In the genomic region with DNA sequence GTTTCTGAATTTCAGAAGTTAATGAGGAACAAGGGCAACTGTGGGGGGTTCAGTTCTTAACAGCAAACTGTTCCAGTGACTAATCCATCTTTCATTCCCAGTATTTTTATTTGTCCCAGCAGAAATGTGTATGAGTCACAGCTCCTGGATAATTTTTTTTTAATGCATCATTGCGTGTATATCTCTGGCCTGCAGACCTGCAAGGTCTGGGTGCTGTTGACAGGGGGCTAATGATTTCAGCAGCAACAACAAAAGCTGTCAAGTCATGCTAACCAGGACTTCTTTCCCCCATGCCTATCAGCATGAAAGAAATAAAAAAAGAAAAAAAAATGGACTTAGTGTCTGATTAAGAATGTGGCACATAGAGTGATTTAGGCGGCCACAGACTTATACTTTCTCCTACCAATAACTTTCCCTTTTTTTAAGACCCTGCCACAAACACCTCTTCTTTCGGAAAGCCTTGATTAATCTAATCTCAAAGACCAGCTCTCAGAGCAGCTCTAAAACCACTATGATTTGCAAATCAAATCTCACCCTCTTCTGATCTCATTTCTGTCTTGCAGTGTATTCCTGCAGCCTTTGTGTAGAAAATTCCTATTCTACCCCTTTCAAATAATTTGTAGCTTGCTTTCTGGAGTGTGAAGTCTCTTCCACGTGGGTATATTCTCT, we compare ENCODE assay signal across 11 cellular contexts. TPM values are rescaled to one million over a fixed set of nuclear protein-coding genes. Genes with fewer than 3 reads are reported as not detected.
DNase-seq lines count a peak whose midpoint lies in the region; ATAC-seq, FAIRE-seq and TF ChIP-seq lines count a peak whose summit lies in the region.
"Had no signal": no experiment of that assay in that cellular context is flagged by ENCODE, and none has a peak within 500 bp of the region (broad histone marks: within the 10 kb centered on the region; RNA-seq: fewer than 3 reads in every experiment).

No MANE protein-coding gene starts in this region.

- peak overlapping the region; percentile 73 for H3K27ac ChIP-seq in endothelial cell of umbilical vein (ENCODE audit: insufficient read depth, low read depth, low read length)

- H3K4me3 ChIP-seq in endothelial cell of umbilical vein (replicated peaks in 1 of 3; ENCODE audit: insufficient read depth in 1 of 3, low read depth in 1 of 3, low read length in 3 of 3) (no peak overlapping the region), skeletal muscle satellite cell (ENCODE audit: low read length) (peak overlapping the region; percentile 38)
- H3K4me3 ChIP-seq: HAP-1 had no signal

- dilution Hi-C loops in endothelial cell of umbilical vein (cut with MboI; ENCODE audit: extremely low pct_ligation_motif_present, low sequenced_read_pairs) = no loop called here

- TF ChIP-seq CTCF in endothelial cell of umbilical vein (IDR thresholded peaks at IDR 0.05; ENCODE audit: extremely low read depth in 1 of 2, insufficient read depth in 1 of 2, low read depth in 1 of 2, low read length in 2 of 2) (no peak), omental fat pad (IDR thresholded peaks at IDR 0.05) (no peak)

- FAIRE-seq in H54 (lab: Jason Lieb, UNC) = no peak
- peak; percentile 91 for FAIRE-seq in RCC 7860 (lab: Jason Lieb, UNC)
- FAIRE-seq in endothelial cell of umbilical vein (lab: Jason Lieb, UNC) = peak; percentile 50

- intact Hi-C loops in endothelial cell of umbilical vein (cut with micrococcal nuclease) = loop anchor here (1.0 kb wide), 1 partner anchor 14 kb away; no protein-coding TSS in a partner anchor
- intact Hi-C loops in left ventricle myocardium superior (cut with micrococcal nuclease) = no loop called here

- peak overlapping the region; percentile 51 for H3K4me2 ChIP-seq in endothelial cell of umbilical vein (ENCODE audit: insufficient read depth, low read length)
- peak overlapping the region; percentile 61 for H3K4me2 ChIP-seq in skeletal muscle satellite cell (ENCODE audit: low read length)

- TF ChIP-seq POLR2A in H54 (IDR thresholded peaks at IDR 0.05; ENCODE audit: low read depth, low read length) (no peak), endothelial cell of umbilical vein (IDR thresholded peaks at IDR 0.05; ENCODE audit: low read depth, low read length) (no peak)

- POLR2A ChIA-PET in endothelial cell of umbilical vein (lab: Charles Lee) = interaction anchor here (0.7 kb wide), 1 partner anchor 55 kb away, joined by 4 read pairs; no protein-coding TSS in a partner anchor

- H3K4me1 ChIP-seq in endothelial cell of umbilical vein (ENCODE audit: control insufficient read depth, extremely low read depth, insufficient read depth, low read length) = peaks cover 46% of the 10 kb centered on the region
- H3K4me1 ChIP-seq in skeletal muscle satellite cell (ENCODE audit: control insufficient read depth, insufficient read depth, low read length) = peaks cover 38% of the 10 kb centered on the region

- H3K36me3 ChIP-seq in endothelial cell of umbilical vein (ENCODE audit: control insufficient read depth in 2 of 2, extremely low read depth in 1 of 2, insufficient read depth in 2 of 2, low read length in 2 of 2) (no peaks in the 10 kb centered on the region), skeletal muscle satellite cell (ENCODE audit: insufficient read depth, low read length) (no peaks in the 10 kb centered on the region)
- H3K36me3 ChIP-seq: HAP-1 had no signal

- BruUV-seq in endothelial cell of umbilical vein (replicated peaks; lab: Mats Ljungman, UMichigan) = no TSS peak

- peak overlapping the region; percentile 21 for H2AFZ ChIP-seq in endothelial cell of umbilical vein (ENCODE audit: low read depth, low read length)

- DNase-seq in H54 (ENCODE audit: insufficient read length, low spot score) = peak; percentile 67
- DNase-seq in RCC 7860 (ENCODE audit: low spot score) = peak; percentile 88
- DNase-seq in endothelial cell of umbilical vein (ENCODE audit: low read depth, low spot score) = peak; percentile 89
- no peak for DNase-seq in left ventricle myocardium superior
- DNase-seq in COLO668 (lab: John Stamatoyannopoulos, UW; ENCODE audit: unreplicated experiment) = no peak
- no peak for DNase-seq in omental fat pad (ENCODE audit: low spot score)
- DNase-seq in DMS153 treated with DMSO at 0.1 percent for 48 hours (lab: John Stamatoyannopoulos, UW; ENCODE audit: unreplicated experiment) = no peak
- DNase-seq: central memory CD4-positive, alpha-beta T cell; stimulated activated naive CD4-positive, alpha-beta T cell had no signal

- H4K20me1 ChIP-seq in endothelial cell of umbilical vein (replicated peaks; ENCODE audit: control insufficient read depth, extremely low read depth, insufficient read depth, low read length) = no peaks in the 10 kb centered on the region

- CTCF ChIA-PET in endothelial cell of umbilical vein (lab: Charles Lee) = interaction anchor here (1.0 to 2.0 kb wide), 9 partner anchors 9 to 184 kb away, joined by 3 to 11 read pairs (median 5); partner anchors contain the start of gene PREX1

- H3K9ac ChIP-seq in endothelial cell of umbilical vein (replicated peaks; ENCODE audit: extremely low read depth, insufficient read depth, low read length) = peak overlapping the region; percentile 41
- no peak overlapping the region for H3K9ac ChIP-seq in skeletal muscle satellite cell (ENCODE audit: low read depth, low read length)

- no peaks in the 10 kb centered on the region for H3K9me1 ChIP-seq in endothelial cell of umbilical vein (replicated peaks; ENCODE audit: control insufficient read depth, extremely low read depth, insufficient read depth, low read length)

- ATAC-seq in left ventricle myocardium superior (no peak), omental fat pad (ENCODE audit: low FRiP score) (no peak)

- H3K27me3 ChIP-seq in endothelial cell of umbilical vein (ENCODE audit: control insufficient read depth in 2 of 2, insufficient read depth in 2 of 2, low read length in 2 of 2) = no peaks in the 10 kb centered on the region
- H3K27me3 ChIP-seq in skeletal muscle satellite cell (ENCODE audit: control insufficient read depth, insufficient read depth, low read length) = no peaks in the 10 kb centered on the region

- no peaks in the 10 kb centered on the region for H3K9me3 ChIP-seq in endothelial cell of umbilical vein (replicated peaks; ENCODE audit: control insufficient read depth, insufficient read depth, low read length)
- H3K9me3 ChIP-seq in skeletal muscle satellite cell (replicated peaks; ENCODE audit: low read length) = no peaks in the 10 kb centered on the region
- H3K9me3 ChIP-seq: HAP-1 had no signal

- no peaks in the 10 kb centered on the region for H3K79me2 ChIP-seq in endothelial cell of umbilical vein (ENCODE audit: control insufficient read depth, insufficient read depth, low read length)

TF ChIP-seq in endothelial cell of umbilical vein, 7 proteins besides CTCF, POLR2A, EP300 and RAD21:
- TF ChIP-seq FOS (IDR thresholded peaks at IDR 0.05; ENCODE audit: borderline replicate concordance, insufficient read depth, low read length) = peak; percentile 98
- TF ChIP-seq POLR2AphosphoS5 (IDR thresholded peaks at IDR 0.05; ENCODE audit: insufficient read depth, low read depth, low read length) = peak; percentile 38
- no peak for TF ChIP-seq EZH2 (IDR thresholded peaks at IDR 0.05; ENCODE audit: borderline replicate concordance, low read depth, low read length, severe bottlenecking)
- peak; percentile 58 for TF ChIP-seq GATA2 (IDR thresholded peaks at IDR 0.05; ENCODE audit: insufficient read depth, insufficient read length, low read depth, low read length)
- TF ChIP-seq JUN (IDR thresholded peaks at IDR 0.05; ENCODE audit: borderline replicate concordance, insufficient read depth, insufficient read length, low read depth) = peak; percentile 89
- TF ChIP-seq MAX (IDR thresholded peaks at IDR 0.05; ENCODE audit: insufficient read depth, insufficient read length) = no peak
TF ChIP-seq in endothelial cell of umbilical vein: peak in this region for 4.

RNA-seq across cellular contexts. Expression of gene PREX1, which starts 14.2 kb away (rescaled TPM):
- 65.7 and 72.9 TPM in 2 replicates for total RNA-seq in endothelial cell of umbilical vein
- polyA plus RNA-seq in endothelial cell of umbilical vein = 51.3 and 53.6 TPM in 2 replicates
- polyA plus RNA-seq in endothelial cell of umbilical vein (2011; cell fraction: cytosol; rRNA removed) = 35.4 and 43.2 TPM in 2 replicates
- 86.0 and 95.1 TPM in 2 replicates for polyA plus RNA-seq in endothelial cell of umbilical vein (2011; cell fraction: nucleus; rRNA removed)
- polyA plus RNA-seq in endothelial cell of umbilical vein (2012) = 54.7 and 68.3 TPM in 2 replicates
- 75.8 and 82.4 TPM in 2 replicates for polyA minus RNA-seq in endothelial cell of umbilical vein
- polyA minus RNA-seq in endothelial cell of umbilical vein (2011; cell fraction: cytosol; rRNA and poly(A)+ RNA removed) = 10.0 TPM
- 69.8 and 84.1 TPM in 2 replicates for polyA minus RNA-seq in endothelial cell of umbilical vein (2011; cell fraction: nucleus; rRNA and poly(A)+ RNA removed)
- total RNA-seq in skeletal muscle satellite cell (2012; rRNA removed) = 9.9 and 11.4 TPM in 2 replicates
- total RNA-seq in left ventricle myocardium superior = 8.3 TPM
- 100 to 1,000 TPM in 1 of 4 donors, 10 to 100 TPM in 3; 29.5 to 121 (median 40.9) TPM for total RNA-seq in omental fat pad

Comparison
In these comparisons a context has a peak if more than half of its experiments do, and no peak if none do; other contexts are left out.
1. DNase-seq: peak in H54 (single experiment), RCC 7860 (single experiment) and endothelial cell of umbilical vein (single experiment); none in left ventricle myocardium superior (single experiment), COLO668 (single experiment), omental fat pad (single experiment) and DMS153 treated with DMSO at 0.1 percent for 48 hours (single experiment).